10 cellular contexts compared by ENCODE assay signal in the genomic region with DNA sequence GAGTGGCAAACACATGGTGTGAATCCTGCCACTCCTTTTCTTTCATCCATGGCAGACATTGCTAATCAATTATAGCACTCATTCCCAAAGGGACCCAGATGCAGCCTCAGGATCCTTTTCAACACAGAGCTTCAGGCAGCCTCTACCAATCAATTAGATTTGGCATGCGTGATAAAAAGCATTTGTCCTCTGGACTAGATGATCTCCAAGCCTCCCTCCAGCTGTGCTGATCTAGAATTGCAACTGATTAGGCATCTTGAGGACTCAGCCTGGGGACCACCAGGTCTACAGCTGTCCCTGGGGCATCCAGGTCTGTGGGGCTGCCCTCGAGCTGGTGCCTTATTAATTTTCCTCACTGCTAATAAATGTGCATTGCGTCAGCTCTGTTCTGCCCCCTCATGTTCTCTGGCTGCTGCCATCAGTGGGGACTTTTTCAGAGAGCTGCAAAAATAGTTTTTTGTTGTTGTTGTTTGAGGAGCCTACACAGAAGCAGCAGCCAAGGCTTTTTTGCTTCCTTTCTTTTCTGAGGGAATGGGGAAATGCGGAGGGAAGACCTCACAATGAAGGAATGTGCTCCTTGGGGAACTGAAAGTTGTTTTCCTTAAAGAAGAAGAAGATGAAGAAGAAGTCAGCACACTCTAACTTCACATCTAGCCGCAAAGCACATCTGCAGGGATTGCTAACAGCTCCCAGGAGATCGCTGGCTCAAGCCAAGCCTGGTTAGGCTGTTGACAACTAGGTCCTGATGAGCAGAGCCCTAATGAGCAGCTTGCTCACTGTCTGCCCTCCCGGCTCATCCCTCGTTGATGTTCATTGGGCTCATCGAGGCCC. TPM values are rescaled to one million over a fixed set of nuclear protein-coding genes. Genes with fewer than 3 reads are reported as not detected.
DNase-seq lines count a peak whose midpoint lies in the region; ATAC-seq and TF ChIP-seq lines count a peak whose summit lies in the region.
"Had no signal": no experiment of that assay in that cellular context is flagged by ENCODE, and none has a peak within 500 bp of the region (broad histone marks: within the 10 kb centered on the region; RNA-seq: fewer than 3 reads in every experiment).

No MANE protein-coding gene starts in this region.

- peaks cover 18% of the 10 kb centered on the region for H3K4me1 Mint-ChIP-seq in memory B cell

- peaks cover 21% of the 10 kb centered on the region for H3K27me3 Mint-ChIP-seq in memory B cell

- DNase-seq in NCI-H1694 treated with DMSO at 0.1 percent for 48 hours (lab: John Stamatoyannopoulos, UW) (peak; percentile 87), dorsolateral prefrontal cortex (peak in 1 of 10 donors; percentile 52), memory B cell (ENCODE audit: low spot score in 2 of 2) (no peak), tibial artery (peak; percentile 83 to 89), OCI-M1 (lab: John Stamatoyannopoulos, UW) (no peak)
- DNase-seq in activated CD4-positive, alpha-beta T cell treated with anti-CD3 and anti-CD28 coated beads, Interleukin-2, amount 50 U/mL, for 1 hour: no peak
- DNase-seq: colonic mucosa, NCI-H1417 had no signal

- intact Hi-C loops in dorsolateral prefrontal cortex (cut with DNase I) (loop anchor here in 1 of 2 donors (10.0 kb wide), 1 partner anchor 140 kb away; a partner anchor contains a TSS), tibial artery (cut with DNase I; ENCODE audit: low total_unique reads) (loop anchor here (10.0 kb wide), 1 partner anchor 50 kb away; no protein-coding TSS in a partner anchor)

- H3K27ac ChIP-seq in dorsolateral prefrontal cortex (peak overlapping the region; percentile 78 to 100 (median 98)), tibial artery (peak overlapping the region; percentile 96 to 97)
- H3K27ac ChIP-seq: colonic mucosa, neutrophil had no signal

- H3K4me3 ChIP-seq in dorsolateral prefrontal cortex (peak overlapping the region in 36 of 59 donors; percentile 1 to 39 (median 14)), tibial artery (peak overlapping the region in 1 of 2 donors; percentile 2)
- H3K4me3 ChIP-seq: colonic mucosa had no signal

- no peaks in the 10 kb centered on the region for H3K27me3 ChIP-seq in dorsolateral prefrontal cortex
- H3K27me3 ChIP-seq in tibial artery: no peaks in the 10 kb centered on the region
- H3K27me3 ChIP-seq: colonic mucosa had no signal

- no peaks in the 10 kb centered on the region for H3K36me3 ChIP-seq in tibial artery
- H3K36me3 ChIP-seq: colonic mucosa, neutrophil had no signal

- peaks cover 13 to 97% (median 81%) of the 10 kb centered on the region in 4 donors for H3K4me1 ChIP-seq in tibial artery

- ATAC-seq in memory B cell (ENCODE audit: low read depth) (peak; percentile 37), HG03139 (IDR thresholded peaks at IDR 0.05; ENCODE audit: unreplicated experiment) (no peak)

- H3K9me3 Mint-ChIP-seq in memory B cell: peaks cover 3% of the 10 kb centered on the region

- no peak overlapping the region for H3K27ac Mint-ChIP-seq in memory B cell

- H3K36me3 Mint-ChIP-seq in memory B cell: no peaks in the 10 kb centered on the region

- H3K4me3 Mint-ChIP-seq in memory B cell: no peak overlapping the region

- TF ChIP-seq CTCF in dorsolateral prefrontal cortex (IDR thresholded peaks at IDR 0.05 in 54 of 56, conservative IDR thresholded peaks at IDR 0.05 in 2 of 56; ENCODE audit: low read depth in 1 of 56, partially characterized antibody in 56 of 56): peak in 7 of 56 donors; percentile 7 to 21 (median 14)
- TF ChIP-seq CTCF in tibial artery (IDR thresholded peaks at IDR 0.05): no peak

- H3K9me3 ChIP-seq in tibial artery: no peaks in the 10 kb centered on the region
- H3K9me3 ChIP-seq: colonic mucosa, neutrophil had no signal

RNA-seq across cellular contexts. Expression of a gene that starts 8.8 kb away (rescaled TPM):
- 10 to 100 TPM in 97 of 120 experiments, 1 to 10 TPM in 23; 4.6 to 58.9 (median 14.7) TPM for total RNA-seq in dorsolateral prefrontal cortex

RNA-seq across cellular contexts. Expression of a gene that starts 50.8 kb away (rescaled TPM):
- 10 to 100 TPM in 6 of 120 experiments, 1 to 10 TPM in 105, under 1 TPM in 7, not detected in 2; 0.48 to 16.9 (median 3.9) TPM for total RNA-seq in dorsolateral prefrontal cortex

Comparison
In these comparisons a context has a peak if more than half of its experiments do, and no peak if none do; other contexts are left out.
1. DNase-seq: peak in NCI-H1694 treated with DMSO at 0.1 percent for 48 hours (single experiment) and tibial artery (2 of 2); none in memory B cell (0 of 2), activated CD4-positive, alpha-beta T cell treated with anti-CD3 and anti-CD28 coated beads, Interleukin-2, amount 50 U/mL, for 1 hour (single experiment) and OCI-M1 (single experiment).